In genomic region chr6:129748901-129749748, GRCh38 we compare ENCODE assay signal across 8 cellular contexts. TPM values are rescaled to one million over a fixed set of nuclear protein-coding genes. Genes with fewer than 3 reads are reported as not detected.
DNase-seq lines count a peak whose midpoint lies in the region; ATAC-seq and TF ChIP-seq lines count a peak whose summit lies in the region.

No MANE protein-coding gene starts in this region.

- H3K4me1 Mint-ChIP-seq in IgD-negative memory B cell: peaks cover 39 to 46% (median 43%) of the 10 kb centered on the region in 3 donors
- H3K4me1 Mint-ChIP-seq in MCF 10A (ENCODE audit: insufficient read depth, unreplicated experiment): peaks cover 36% of the 10 kb centered on the region
- peaks cover 38 to 41% of the 10 kb centered on the region in 2 donors for H3K4me1 Mint-ChIP-seq in natural killer cell treated with Interleukin-12 subunit alpha and Interleukin-12 subunit beta and Interleukin-15 and Interleukin-18, amount 100 ng/mL, for 72 hours (ENCODE audit: low read depth in 2 of 2)

- H3K27me3 Mint-ChIP-seq in IgD-negative memory B cell (no peaks in the 10 kb centered on the region), MCF 10A (ENCODE audit: insufficient read depth, unreplicated experiment) (no peaks in the 10 kb centered on the region)
- H3K27me3 Mint-ChIP-seq in natural killer cell treated with Interleukin-12 subunit alpha and Interleukin-12 subunit beta and Interleukin-15 and Interleukin-18, amount 100 ng/mL, for 72 hours: no peaks in the 10 kb centered on the region

- BruUV-seq in MCF 10A (replicated peaks; lab: Mats Ljungman, UMichigan): TSS peak; percentile 84

- H3K4me2 ChIP-seq in DOHH2 (ENCODE audit: low read length): peak overlapping the region; percentile 67

- CTCF ChIA-PET in MCF 10A (lab: Yijun Ruan, JAX): interaction anchor here (0.6 to 3.2 kb wide), 11 partner anchors 15 to 250 kb away, joined by 3 to 18 read pairs (median 4); no protein-coding TSS in a partner anchor

- no peak for ATAC-seq in natural killer cell treated with Interleukin-12 subunit alpha and Interleukin-12 subunit beta and Interleukin-15 and Interleukin-18, amount 100 ng/mL, for 72 hours
- no peak for ATAC-seq in HG03520 (IDR thresholded peaks at IDR 0.05; ENCODE audit: unreplicated experiment)

- H3K4me3 Mint-ChIP-seq in IgD-negative memory B cell: peak overlapping the region; percentile 12 to 94 (median 80)
- H3K4me3 Mint-ChIP-seq in MCF 10A (ENCODE audit: unreplicated experiment): peak overlapping the region; percentile 35
- H3K4me3 Mint-ChIP-seq in natural killer cell treated with Interleukin-12 subunit alpha and Interleukin-12 subunit beta and Interleukin-15 and Interleukin-18, amount 100 ng/mL, for 72 hours: peak overlapping the region; percentile 89

- H3K27ac ChIP-seq in DOHH2 (ENCODE audit: low read depth, low read length): no peak overlapping the region

- no peaks in the 10 kb centered on the region for H3K9me3 ChIP-seq in DOHH2 (ENCODE audit: control insufficient read depth, insufficient read depth, low read length)

- H3K9me3 Mint-ChIP-seq in IgD-negative memory B cell (no peaks in the 10 kb centered on the region), MCF 10A (ENCODE audit: unreplicated experiment) (no peaks in the 10 kb centered on the region)
- H3K9me3 Mint-ChIP-seq in natural killer cell treated with Interleukin-12 subunit alpha and Interleukin-12 subunit beta and Interleukin-15 and Interleukin-18, amount 100 ng/mL, for 72 hours: no peaks in the 10 kb centered on the region

- no peaks in the 10 kb centered on the region for H3K36me3 ChIP-seq in DOHH2 (ENCODE audit: control insufficient read depth, low read length)

- TF ChIP-seq CTCF in DOHH2 (IDR thresholded peaks at IDR 0.05; ENCODE audit: low read depth, low read length, poor library complexity, severe bottlenecking) (no peak), MCF 10A (IDR thresholded peaks at IDR 0.05; ENCODE audit: unreplicated experiment) (no peak)

- peak overlapping the region; percentile 30 to 96 (median 88) for H3K27ac Mint-ChIP-seq in IgD-negative memory B cell
- H3K27ac Mint-ChIP-seq in MCF 10A (ENCODE audit: low read depth, unreplicated experiment): peak overlapping the region; percentile 87
- peak overlapping the region; percentile 90 to 92 for H3K27ac Mint-ChIP-seq in natural killer cell treated with Interleukin-12 subunit alpha and Interleukin-12 subunit beta and Interleukin-15 and Interleukin-18, amount 100 ng/mL, for 72 hours

- H3K4me1 ChIP-seq in DOHH2 (ENCODE audit: control insufficient read depth, low read length): peaks cover 32% of the 10 kb centered on the region

- H3K36me3 Mint-ChIP-seq in IgD-negative memory B cell (no peaks in the 10 kb centered on the region), MCF 10A (ENCODE audit: insufficient read depth, unreplicated experiment) (no peaks in the 10 kb centered on the region)
- no peaks in the 10 kb centered on the region for H3K36me3 Mint-ChIP-seq in natural killer cell treated with Interleukin-12 subunit alpha and Interleukin-12 subunit beta and Interleukin-15 and Interleukin-18, amount 100 ng/mL, for 72 hours

- intact Hi-C loops in MCF 10A (cut with micrococcal nuclease): loop anchor here (1.0 to 5.0 kb wide), 4 partner anchors 19 to 273 kb away; no protein-coding TSS in a partner anchor

- H3K27me3 ChIP-seq in DOHH2 (ENCODE audit: control insufficient read depth, low read length): no peaks in the 10 kb centered on the region

- peaks cover 9% of the 10 kb centered on the region; the same call in 1 of the 2 replicates for H3F3A ChIP-seq in DOHH2 (ENCODE audit: control insufficient read depth, insufficient read depth)

- H3K79me2 ChIP-seq in DOHH2 (ENCODE audit: control insufficient read depth, low read length): no peaks in the 10 kb centered on the region

- peak overlapping the region; percentile 38 for H3K4me3 ChIP-seq in DOHH2 (ENCODE audit: low read length)

- no peaks in the 10 kb centered on the region for H4K20me1 ChIP-seq in DOHH2 (ENCODE audit: control insufficient read depth, insufficient read depth, low read depth, low read length)

- POLR2A ChIA-PET in MCF 10A (lab: Yijun Ruan, JAX): interaction anchor here (0.6 to 3.7 kb wide), 18 partner anchors 16 to 272 kb away, joined by 3 to 34 read pairs (median 4); partner anchors contain the start of gene ARHGAP18

- no peaks in the 10 kb centered on the region for H3K9me2 ChIP-seq in DOHH2 (replicated peaks; ENCODE audit: control insufficient read depth, low read length)

- DNase-seq in MCF 10A (ENCODE audit: unreplicated experiment): peak; percentile 60
- DNase-seq in natural killer cell treated with Interleukin-12 subunit alpha and Interleukin-12 subunit beta and Interleukin-15 and Interleukin-18, amount 100 ng/mL, for 72 hours (ENCODE audit: low spot score): no peak
- no peak for DNase-seq in GF-D8 (lab: John Stamatoyannopoulos, UW)
- DNase-seq in activated CD4-positive, alpha-beta T cell treated with anti-CD3 and anti-CD28 coated beads for 48 hours: no peak
- no peak for DNase-seq in activated effector memory CD4-positive, alpha-beta T cell treated with Interleukin-2 at 50 U/mL for 16 hours

RNA-seq across cellular contexts. Expression of gene ARHGAP18, which starts 39.1 kb away (rescaled TPM):
- polyA plus RNA-seq in IgD-negative memory B cell: 3.5 TPM
- total RNA-seq in MCF 10A (2022): 14.6 and 22.9 TPM in 2 replicates
- total RNA-seq in natural killer cell treated with Interleukin-12 subunit alpha and Interleukin-12 subunit beta and Interleukin-15 and Interleukin-18, amount 100 ng/mL, for 72 hours: 10 to 100 TPM; 10.4 to 14.3 TPM

Comparison
In these comparisons a context has a peak if more than half of its experiments do, and no peak if none do; other contexts are left out.
1. H3K4me3 Mint-ChIP-seq: peak in every context shown above with its lines; median percentile 89 in natural killer cell treated with Interleukin-12 subunit alpha and Interleukin-12 subunit beta and Interleukin-15 and Interleukin-18, amount 100 ng/mL, for 72 hours; 80 in IgD-negative memory B cell; 35 in MCF 10A.